In genomic region chrX:53224860-53225797, GRCh38 we compare ENCODE assay signal across 8 cellular contexts. TPM values are rescaled to one million over a fixed set of nuclear protein-coding genes. Genes with fewer than 3 reads are reported as not detected.
DNase-seq lines count a peak whose midpoint lies in the region; ATAC-seq and TF ChIP-seq lines count a peak whose summit lies in the region.

TSS of gene KDM5C (minus strand) at chrX:53225207. CDS start at chrX:53224889, 318 bp downstream.

- H3K27me3 ChIP-seq in BJ (ENCODE audit: control insufficient read depth, insufficient read depth, low read length) (no peaks in the 10 kb centered on the region), liver (ENCODE audit: control insufficient read depth in 4 of 4, insufficient read depth in 4 of 4, low read length in 3 of 4) (no peaks in the 10 kb centered on the region)

- H3K9ac ChIP-seq in liver (ENCODE audit: low read depth in 1 of 2, low read length in 2 of 2): peak within 1 kb of the TSS; percentile 94 to 96

- no peaks in the 10 kb centered on the region for H3K9me3 ChIP-seq in liver (ENCODE audit: control insufficient read depth in 4 of 4, low read length in 3 of 4)

- H3K4me3 ChIP-seq in BJ (ENCODE audit: low read depth, low read length) (peak within 1 kb of the TSS; percentile 87), liver (ENCODE audit: low read depth in 1 of 3, low read length in 3 of 3) (peak within 1 kb of the TSS; percentile 87 to 99 (median 88))

- DNase-seq in BJ (ENCODE audit: low read depth): peak; percentile 13
- peak; percentile 81 for DNase-seq in NCI-H774 (lab: John Stamatoyannopoulos, UW)
- DNase-seq in activated CD4-positive, alpha-beta T cell treated with anti-CD3 and anti-CD28 coated beads, Interleukin-2, amount 50 U/mL, for 4 hours: peak; percentile 79 to 83
- peak; percentile 89 to 93 for DNase-seq in dermis microvascular lymphatic vessel endothelial cell (ENCODE audit: low read depth in 2 of 2)
- DNase-seq in stimulated activated CD4-positive, alpha-beta T cell treated with anti-CD3 and anti-CD28 coated beads, Interleukin-4, amount 100 ng/mL, for 24 hours: peak; percentile 88

- H3K4me1 ChIP-seq in liver (ENCODE audit: control insufficient read depth in 4 of 4, insufficient read depth in 4 of 4, low read length in 3 of 4): peaks cover 7 to 38% (median 32%) of the 10 kb centered on the region in 4 donors

- peak; percentile 81 for ATAC-seq in GM19328 (IDR thresholded peaks at IDR 0.05; ENCODE audit: unreplicated experiment)
- ATAC-seq in HG03558 (IDR thresholded peaks at IDR 0.05; ENCODE audit: extremely low read depth, unreplicated experiment): peak; percentile 64

- peak within 1 kb of the TSS; percentile 90 to 98 for H3K27ac ChIP-seq in liver (ENCODE audit: low read depth in 1 of 2, low read length in 2 of 2)

- WGBS in liver: under 1% methylated on average over 67 of the region's 67 CpGs

- H3K36me3 ChIP-seq in BJ (ENCODE audit: control insufficient read depth, insufficient read depth, low read length) (0 out of 2 replicates have a peak, but pooled peaks cover 1% of the 10 kb centered on the region), liver (ENCODE audit: control insufficient read depth in 4 of 4, insufficient read depth in 3 of 4, low read depth in 1 of 4, low read length in 3 of 4) (peaks cover 0 to 11% (median 5%) of the 10 kb centered on the region in 4 donors)

- CTCF ChIA-PET in BJ (lab: Yijun Ruan, JAX): no interaction called here

- POLR2A ChIA-PET in BJ (lab: Charles Lee): interaction anchor here (0.6 to 0.7 kb wide), 3 partner anchors 95 to 153 kb away, joined by 3 to 6 read pairs (median 4); partner anchors contain the start of gene TSPYL2

- TF ChIP-seq CTCF in BJ (IDR thresholded peaks at IDR 0.05; ENCODE audit: insufficient read depth, low read depth, low read length) (no peak), liver (IDR thresholded peaks at IDR 0.05; ENCODE audit: low read depth, low read length, missing input control) (no peak)

- TF ChIP-seq RAD21 in liver (IDR thresholded peaks at IDR 0.05): no peak

TF ChIP-seq in liver, 16 proteins besides CTCF, POLR2A, EP300 and RAD21:
- TF ChIP-seq RXRA (IDR thresholded peaks at IDR 0.05) (peak in 1 of 2 donors; percentile 15), YY1 (IDR thresholded peaks at IDR 0.05) (peak; percentile 99), NR2F2 (IDR thresholded peaks at IDR 0.05) (no peak), ZBTB33 (IDR thresholded peaks at IDR 0.05) (peak; percentile 41), GABPA (IDR thresholded peaks at IDR 0.05 in 1 of 2, conservative IDR thresholded peaks at IDR 0.05 in 1 of 2) (peak in 1 of 2 donors; percentile 79), MAX (IDR thresholded peaks at IDR 0.05) (no peak), HNF4G (IDR thresholded peaks at IDR 0.05) (no peak), TAF1 (conservative IDR thresholded peaks at IDR 0.05) (peak; percentile 91), JUND (IDR thresholded peaks at IDR 0.05) (no peak), SP1 (IDR thresholded peaks at IDR 0.05) (peak; percentile 53), HNF4A (conservative IDR thresholded peaks at IDR 0.05) (no peak), FOXA1 (IDR thresholded peaks at IDR 0.05) (no peak), FOXA2 (IDR thresholded peaks at IDR 0.05) (no peak), EGR1 (IDR thresholded peaks at IDR 0.05; ENCODE audit: low read depth in 2 of 2) (peak; percentile 48 to 82), REST (IDR thresholded peaks at IDR 0.05) (no peak), ATF3 (IDR thresholded peaks at IDR 0.05) (peak; percentile 74)

RNA-seq across cellular contexts. Expression of gene KDM5C, which starts in this region (rescaled TPM):
- polyA plus RNA-seq in BJ (2011; rRNA removed): 48.5 and 67.1 TPM in 2 replicates
- polyA minus RNA-seq in BJ (2011; rRNA and poly(A)+ RNA removed): 59.5 and 84.1 TPM in 2 replicates
- total RNA-seq in dermis microvascular lymphatic vessel endothelial cell: 86.8 and 152 TPM in 2 replicates
- total RNA-seq in liver: 10 to 100 TPM; 39.2 to 74.7 TPM
- 10 to 100 TPM; 14.7 to 14.8 TPM for polyA plus RNA-seq in liver

Comparison
In these comparisons a context has a peak if more than half of its experiments do, and no peak if none do; other contexts are left out.
1. Peak in every context shown above with its lines: DNase-seq, ATAC-seq, H3K4me3 ChIP-seq and H3K27ac ChIP-seq.
2. DNase-seq: peak in every context shown above with its lines; median percentile 91 in dermis microvascular lymphatic vessel endothelial cell; 88 in stimulated activated CD4-positive, alpha-beta T cell treated with anti-CD3 and anti-CD28 coated beads, Interleukin-4, amount 100 ng/mL, for 24 hours; 81 in NCI-H774; 81 in activated CD4-positive, alpha-beta T cell treated with anti-CD3 and anti-CD28 coated beads, Interleukin-2, amount 50 U/mL, for 4 hours; 13 in BJ.